In the genomic region with DNA sequence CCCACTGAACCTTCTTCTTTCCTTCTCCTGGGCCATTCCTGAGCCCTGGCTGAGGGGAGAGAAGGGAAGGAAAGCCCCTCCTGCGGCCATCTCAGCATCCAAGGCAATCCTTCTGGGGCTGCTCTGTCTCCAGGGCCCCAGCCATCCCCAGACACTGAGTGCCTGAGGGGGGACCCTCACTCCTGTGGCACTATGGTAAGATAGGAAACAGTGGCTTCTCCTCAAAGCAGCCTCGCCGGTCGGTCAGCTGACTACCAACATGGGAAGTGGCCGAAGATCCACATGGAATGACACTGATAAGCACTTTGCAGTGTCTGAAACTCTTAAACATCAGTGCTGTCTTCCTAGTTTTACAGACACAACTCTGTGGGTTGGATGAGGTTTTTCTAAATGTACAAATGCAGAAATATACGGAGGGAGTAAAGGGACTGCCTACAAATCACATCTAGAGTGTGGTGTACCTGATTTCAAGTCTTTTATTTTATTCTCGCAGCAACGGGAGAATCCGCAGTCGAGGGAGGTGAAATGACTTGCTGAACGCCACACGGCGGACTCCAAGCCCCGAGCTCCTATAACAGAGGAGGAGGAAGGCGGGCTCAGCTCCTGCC, we compare ENCODE assay signal across 8 cellular contexts. TPM values are rescaled to one million over a fixed set of nuclear protein-coding genes. Genes with fewer than 3 reads are reported as not detected.
A peak's percentile ranks its signal among the peaks of the same experiment; 100 is the strongest.
DNase-seq lines count a peak whose midpoint lies in the region; ATAC-seq and TF ChIP-seq lines count a peak whose summit lies in the region.

No MANE protein-coding gene starts in this region.

- no peaks in the 10 kb centered on the region for H3K36me3 ChIP-seq in WERI-Rb-1
- no peaks in the 10 kb centered on the region for H3K36me3 ChIP-seq in iPS-15b (ENCODE audit: control insufficient read depth, insufficient read depth, low read length)
- no peaks in the 10 kb centered on the region for H3K36me3 ChIP-seq in suprapubic skin

- no peak overlapping the region for H3K9ac ChIP-seq in iPS-15b (ENCODE audit: low read depth, low read length)

- H3K4me3 Mint-ChIP-seq in T-helper 1 cell treated with Interleukin-12 subunit alpha and Interleukin-12 subunit beta and Interleukin-4 antibody, amounts not matched to agents 30 μg/mL and 1 μg/mL, for 36 hours, result peak overlapping the region; percentile 84

- H3K36me3 Mint-ChIP-seq in T-helper 1 cell treated with Interleukin-12 subunit alpha and Interleukin-12 subunit beta and Interleukin-4 antibody, amounts not matched to agents 30 μg/mL and 1 μg/mL, for 36 hours (ENCODE audit: low read depth), result peaks cover 9% of the 10 kb centered on the region

- H3K4me1 Mint-ChIP-seq in T-helper 1 cell treated with Interleukin-12 subunit alpha and Interleukin-12 subunit beta and Interleukin-4 antibody, amounts not matched to agents 30 μg/mL and 1 μg/mL, for 36 hours (ENCODE audit: low read depth), result peaks cover 32% of the 10 kb centered on the region

- H3K27ac ChIP-seq in WERI-Rb-1, result peak overlapping the region; percentile 85
- H3K27ac ChIP-seq in suprapubic skin, result no peak overlapping the region

- H3K9me3 Mint-ChIP-seq in T-helper 1 cell treated with Interleukin-12 subunit alpha and Interleukin-12 subunit beta and Interleukin-4 antibody, amounts not matched to agents 30 μg/mL and 1 μg/mL, for 36 hours, result no peaks in the 10 kb centered on the region

- ATAC-seq in GM21423 (IDR thresholded peaks at IDR 0.05; ENCODE audit: unreplicated experiment), result no peak

- TF ChIP-seq EP300 in suprapubic skin (IDR thresholded peaks at IDR 0.05), result no peak

- H3K4me1 ChIP-seq in iPS-15b (ENCODE audit: control insufficient read depth, insufficient read depth, low read length), result peaks cover 4% of the 10 kb centered on the region
- peaks cover 35% of the 10 kb centered on the region for H3K4me1 ChIP-seq in suprapubic skin

- H3K9me3 ChIP-seq in WERI-Rb-1 (ENCODE audit: severe bottlenecking) (no peaks in the 10 kb centered on the region), iPS-15b (ENCODE audit: control insufficient read depth, insufficient read depth, low read length) (no peaks in the 10 kb centered on the region), suprapubic skin (no peaks in the 10 kb centered on the region)

- H3K27ac Mint-ChIP-seq in T-helper 1 cell treated with Interleukin-12 subunit alpha and Interleukin-12 subunit beta and Interleukin-4 antibody, amounts not matched to agents 30 μg/mL and 1 μg/mL, for 36 hours, result peak overlapping the region; percentile 77

- WGBS in suprapubic skin, result 15% methylated on average over 10 of the region's 15 CpGs

- no peaks in the 10 kb centered on the region for H3K27me3 ChIP-seq in WERI-Rb-1 (ENCODE audit: insufficient read depth, low read depth, severe bottlenecking)
- peaks cover 70% of the 10 kb centered on the region for H3K27me3 ChIP-seq in iPS-15b (ENCODE audit: control insufficient read depth, insufficient read depth, low read length)
- H3K27me3 ChIP-seq in suprapubic skin, result peaks cover 43% of the 10 kb centered on the region

- no peak for DNase-seq in T-helper 1 cell
- peak; percentile 25 for DNase-seq in WERI-Rb-1
- no peak for DNase-seq in suprapubic skin (ENCODE audit: low spot score in 2 of 2)
- no peak for DNase-seq in superior temporal gyrus (ENCODE audit: extremely low spot score)
- DNase-seq in COLO829 (ENCODE audit: low spot score), result no peak

- TF ChIP-seq CTCF in WERI-Rb-1 (IDR thresholded peaks at IDR 0.05; ENCODE audit: low read depth, low read length) (no peak), suprapubic skin (IDR thresholded peaks at IDR 0.05) (no peak)

- TF ChIP-seq POLR2A in suprapubic skin (IDR thresholded peaks at IDR 0.05), result no peak

- peaks cover 31% of the 10 kb centered on the region for H3K27me3 Mint-ChIP-seq in T-helper 1 cell treated with Interleukin-12 subunit alpha and Interleukin-12 subunit beta and Interleukin-4 antibody, amounts not matched to agents 30 μg/mL and 1 μg/mL, for 36 hours (ENCODE audit: low read depth)

- H3K4me3 ChIP-seq in WERI-Rb-1 (ENCODE audit: low read depth, low read length) (peak overlapping the region; percentile 70), iPS-15b (ENCODE audit: low read depth, low read length) (peak overlapping the region; percentile 71), suprapubic skin (peak overlapping the region; percentile 75)

RNA-seq across cellular contexts. Expression of gene ITPKA, which starts 1.0 kb away (rescaled TPM):
- 1 to 10 TPM in 1 of 4 donors, under 1 TPM in 1, not detected in 2; 0.30 to 1.5 TPM for total RNA-seq in suprapubic skin

RNA-seq across cellular contexts. Expression of gene LTK, which starts 20.9 kb away (rescaled TPM):
- total RNA-seq in suprapubic skin, result 1 to 10 TPM in 1 of 4 donors, under 1 TPM in 3; 0.57 to 2.8 (median 0.66) TPM

RNA-seq across cellular contexts. Expression of gene RPAP1, which starts 51.4 kb away (rescaled TPM):
- total RNA-seq in suprapubic skin, result 10 to 100 TPM; 21.6 to 50.2 (median 44.3) TPM
